ENCODE assay signal across 1 cellular context in genomic region chr6:153110612-153111011, GRCh38. TPM values are rescaled to one million over a fixed set of nuclear protein-coding genes. Genes with fewer than 3 reads are reported as not detected.
"Had no signal": no experiment of that assay in that cellular context is flagged by ENCODE, and none has a peak within 500 bp of the region (broad histone marks: within the 10 kb centered on the region; RNA-seq: fewer than 3 reads in every experiment).

No MANE protein-coding gene starts in this region.

RNA-seq across cellular contexts. Expression of gene RGS17, which starts 20.5 kb away (rescaled TPM):
- total RNA-seq: OCI-LY7 had no signal
